ENCODE assay signal across 26 cellular contexts in the genomic region with DNA sequence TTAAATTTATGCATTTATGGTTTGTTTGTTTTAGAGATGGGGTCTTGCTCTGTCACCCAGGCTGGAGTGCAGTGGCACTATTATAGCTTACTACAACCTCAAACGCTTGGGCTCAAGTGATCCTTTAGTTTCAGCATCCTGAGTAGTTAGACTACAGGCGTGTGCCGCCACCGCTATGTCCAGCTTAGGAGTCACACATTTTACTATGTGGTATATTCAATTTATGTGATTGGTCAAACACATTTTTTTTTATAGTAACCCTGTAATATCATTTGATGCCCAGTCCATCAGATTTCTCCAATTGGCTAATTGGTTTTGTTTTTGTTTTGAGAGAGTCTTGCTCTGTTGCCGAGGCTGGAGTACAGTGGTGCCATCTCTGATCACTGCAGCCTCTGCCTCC. TPM values are rescaled to one million over a fixed set of nuclear protein-coding genes. Genes with fewer than 3 reads are reported as not detected.
DNase-seq lines count a peak whose midpoint lies in the region; ATAC-seq, FAIRE-seq and TF ChIP-seq lines count a peak whose summit lies in the region.
"Had no signal": no experiment of that assay in that cellular context is flagged by ENCODE, and none has a peak within 500 bp of the region (broad histone marks: within the 10 kb centered on the region; RNA-seq: fewer than 3 reads in every experiment).

No MANE protein-coding gene starts in this region.

- H3K9ac ChIP-seq in neural cell (ENCODE audit: low read length), result peak overlapping the region; percentile 92
- H3K9ac ChIP-seq in HepG2 (ENCODE audit: insufficient read depth, low read depth, low read length), result no peak overlapping the region

- H3K27ac ChIP-seq in neural cell (ENCODE audit: low read length) (no peak overlapping the region), HepG2 (ENCODE audit: extremely low read length, insufficient read depth, low read length) (no peak overlapping the region)
- H3K27ac ChIP-seq: body of pancreas, HL-60, skin epidermis, tibial artery had no signal

- CTCF ChIA-PET in HepG2 (lab: Yijun Ruan, JAX; ENCODE audit: low intra/inter-chr PET ratio, low total read pairs), result no interaction called here

- H3K79me2 ChIP-seq in neural cell (replicated peaks; ENCODE audit: insufficient read depth, low read length), result peaks cover 53% of the 10 kb centered on the region
- peaks cover 4% of the 10 kb centered on the region for H3K79me2 ChIP-seq in HepG2 (ENCODE audit: insufficient read depth, low read length)

- H3K4me3 ChIP-seq in neural cell (ENCODE audit: low read length) (peak overlapping the region; percentile 85), HepG2 (replicated peaks in 1 of 3; ENCODE audit: insufficient read depth in 1 of 3, low read depth in 2 of 3, low read length in 3 of 3) (no peak overlapping the region)
- H3K4me3 ChIP-seq: body of pancreas, skin epidermis, tibial artery had no signal

- H3F3A ChIP-seq in neural cell (ENCODE audit: insufficient read depth, low read length, poor library complexity, severe bottlenecking), result no peaks in the 10 kb centered on the region

- H2AFZ ChIP-seq in neural cell (ENCODE audit: low read depth, low read length) (no peak overlapping the region), HepG2 (ENCODE audit: low read length) (no peak overlapping the region)

- H4K20me1 ChIP-seq in neural cell (ENCODE audit: insufficient read depth), result no peaks in the 10 kb centered on the region
- no peaks in the 10 kb centered on the region for H4K20me1 ChIP-seq in HepG2 (ENCODE audit: insufficient read depth, low read length)

- no peak for DNase-seq in GM12892 (ENCODE audit: insufficient read length)
- peak; percentile 14 for DNase-seq in M059J (ENCODE audit: low read depth)
- peak; percentile 8 for DNase-seq in amniotic epithelial cell (ENCODE audit: low read depth)
- no peak for DNase-seq in stimulated activated CD4-positive, alpha-beta T cell treated with anti-CD3 and anti-CD28 coated beads, Interleukin-12 subunit alpha, Interleukin-12 subunit beta, amount 100 ng/mL, for 4 hours
- DNase-seq in HepG2 (ENCODE audit: low spot score), result no peak
- DNase-seq: activated CD8-positive, alpha-beta memory T cell treated with anti-CD3 and anti-CD28 coated beads, Interleukin-2, amount 50 U/mL, for 4 hours; activated effector memory CD4-positive, alpha-beta T cell treated with anti-CD3 and anti-CD28 coated beads, Interleukin-2, amount 50 U/mL, for 16 hours; activated naive CD8-positive, alpha-beta T cell treated with anti-CD3 and anti-CD28 coated beads, Interleukin-2, amount 50 U/mL, for 24 hours; body of pancreas; COR-L47; effector CD8-positive, alpha-beta T cell; foreskin melanocyte; hippocampal formation; left ventricle myocardium superior; MM.1S; NCI-H1436; NCI-H2171; NCI-H524; stimulated activated naive CD4-positive, alpha-beta T cell treated with Interleukin-2 at 50 U/mL for 16 hours; T-helper 2 cell; tibial artery had no signal

- H3K27me3 ChIP-seq in neural cell (ENCODE audit: insufficient read depth, low read depth, low read length) (no peaks in the 10 kb centered on the region), HepG2 (ENCODE audit: control insufficient read depth in 1 of 2, insufficient read depth in 2 of 2, low read length in 2 of 2) (no peaks in the 10 kb centered on the region)
- H3K27me3 ChIP-seq: body of pancreas, tibial artery had no signal

- no peak for TF ChIP-seq EP300 in neural cell (conservative IDR thresholded peaks at IDR 0.05; ENCODE audit: poor library complexity, severe bottlenecking)
- no peak for TF ChIP-seq EP300 in HepG2 (IDR thresholded peaks at IDR 0.05; ENCODE audit: low read depth in 2 of 2, low read length in 2 of 2)
- no peak for TF ChIP-seq EP300 in HepG2 (CRISPR knock-in tag; IDR thresholded peaks at IDR 0.05; ENCODE audit: borderline replicate concordance)

- no TSS peak for BruUV-seq in HepG2 (replicated peaks; lab: Mats Ljungman, UMichigan)

- H3K9me3 ChIP-seq in neural cell (ENCODE audit: low read length) (no peaks in the 10 kb centered on the region), HepG2 (ENCODE audit: low read length) (no peaks in the 10 kb centered on the region)
- H3K9me3 ChIP-seq: body of pancreas, tibial artery had no signal

- H3K4me1 ChIP-seq in HepG2 (ENCODE audit: insufficient read depth, low read length), result peaks cover 43% of the 10 kb centered on the region

- no peaks in the 10 kb centered on the region for H3K9me2 ChIP-seq in neural cell (ENCODE audit: insufficient read depth, low read length)

- ATAC-seq in HG03520 (IDR thresholded peaks at IDR 0.05; ENCODE audit: unreplicated experiment), result no peak
- no peak for ATAC-seq in HepG2
- ATAC-seq: activated naive CD8-positive, alpha-beta T cell treated with anti-CD3 and anti-CD28 coated beads, Interleukin-2, amount 50 U/mL, for 24 hours; body of pancreas; left ventricle myocardium superior had no signal

- POLR2A ChIA-PET in HepG2 (lab: Yijun Ruan, JAX), result no interaction called here

- H3K4me2 ChIP-seq in neural cell (ENCODE audit: low read length), result peak overlapping the region; percentile 97
- no peak overlapping the region for H3K4me2 ChIP-seq in HepG2 (ENCODE audit: low read depth, low read length)

- in situ Hi-C loops in HepG2 (cut with HindIII; ENCODE audit: extremely low pct_ligation_motif_present, low pct_unique_long_range_greater_than_20kb), result no loop called here

- H3K36me3 ChIP-seq in neural cell (ENCODE audit: insufficient read depth, low read length), result peaks cover 5% of the 10 kb centered on the region
- peaks cover 0 to 14% of the 10 kb centered on the region in 2 experiments; a peak in 2 of 5 replicates for H3K36me3 ChIP-seq in HepG2 (replicated peaks in 1 of 2; ENCODE audit: control insufficient read depth in 1 of 2, insufficient read depth in 2 of 2, low read length in 2 of 2)

- WGBS in HepG2 (ENCODE audit: low lambda C conversion rate), result 85% methylated on average over 5 of the region's 5 CpGs

- TF ChIP-seq POLR2A in GM12892 (IDR thresholded peaks at IDR 0.05; ENCODE audit: low read depth, low read length) (no peak), HepG2 (IDR thresholded peaks at IDR 0.05; ENCODE audit: insufficient read depth in 1 of 2, low read depth in 2 of 2, low read length in 2 of 2) (no peak)

- no peak for TF ChIP-seq RAD21 in neural cell (conservative IDR thresholded peaks at IDR 0.05)
- no peak for TF ChIP-seq RAD21 in HepG2 (CRISPR knock-in tag; IDR thresholded peaks at IDR 0.05)

- FAIRE-seq in GM12892 (lab: Jason Lieb, UNC) (peak; percentile 17), HepG2 (lab: Jason Lieb, UNC) (no peak)
- FAIRE-seq: H54 had no signal

- TF ChIP-seq CTCF in neural cell (IDR thresholded peaks at IDR 0.05; ENCODE audit: poor library complexity, severe bottlenecking), result no peak
- no peak for TF ChIP-seq CTCF in HepG2 (CRISPR knock-in tag; IDR thresholded peaks at IDR 0.05)

- intact Hi-C loops in HepG2 (cut with micrococcal nuclease; ENCODE audit: unreplicated experiment), result no loop called here

RNA-seq across cellular contexts. Expression of a gene that starts 2.3 kb away (rescaled TPM):
- 43.3 TPM for polyA plus RNA-seq in GM12892 (2012; ENCODE audit: missing spikeins)
- total RNA-seq in M059J (2014; rRNA removed; shearing (Covaris generic)), result 94.2 and 102 TPM in 2 replicates
- 337 and 352 TPM in 2 replicates for polyA plus RNA-seq in neural cell
- 135 and 158 TPM in 2 replicates for polyA minus RNA-seq in neural cell
- 79.3 and 85.5 TPM in 2 replicates for total RNA-seq in HepG2 (2016; rRNA removed; fragmentation: Illumina TruSeq; extraction: Trizol)
- 32.5 and 39.7 TPM in 2 replicates for total RNA-seq in HepG2 (2016; cell fraction: cytosol; rRNA removed; fragmentation: Illumina TruSeq; extraction: Trizol; ENCODE audit: low read depth)
- 79.1 and 90.5 TPM in 2 replicates for total RNA-seq in HepG2 (2016; cell fraction: insoluble cytoplasmic fraction; rRNA removed; fragmentation: Illumina TruSeq; extraction: Trizol)
- total RNA-seq in HepG2 (2016; cell fraction: membrane; rRNA removed; fragmentation: Illumina TruSeq; extraction: Trizol), result 57.0 and 57.7 TPM in 2 replicates
- 31.8 and 34.6 TPM in 2 replicates for total RNA-seq in HepG2 (2016; cell fraction: nucleus; rRNA removed; fragmentation: Illumina TruSeq; extraction: Trizol)
- 41.2 and 46.7 TPM in 2 replicates for polyA plus RNA-seq in HepG2 (2011; rRNA removed)
- 54.0 and 65.1 TPM in 2 replicates for polyA plus RNA-seq in HepG2 (2011; cell fraction: cytosol; rRNA removed)
- 14.9 and 18.0 TPM in 2 replicates for polyA plus RNA-seq in HepG2 (2011; cell fraction: nucleus; rRNA removed)
- polyA plus RNA-seq in HepG2 (2012), result 53.5 and 54.2 TPM in 2 replicates
- polyA plus RNA-seq in HepG2 (2016; cell fraction: cytosol; fragmentation: Illumina TruSeq; extraction: Trizol; ENCODE audit: low read depth), result 33.0 and 38.8 TPM in 2 replicates
- 86.1 and 90.8 TPM in 2 replicates for polyA plus RNA-seq in HepG2 (2016; cell fraction: insoluble cytoplasmic fraction; fragmentation: Illumina TruSeq; extraction: Trizol; ENCODE audit: low read depth)
- polyA plus RNA-seq in HepG2 (2016; cell fraction: membrane; fragmentation: Illumina TruSeq; extraction: Trizol; ENCODE audit: low read depth), result 45.1 and 47.9 TPM in 2 replicates
- polyA plus RNA-seq in HepG2 (2016; cell fraction: nucleus; fragmentation: Illumina TruSeq; extraction: Trizol; ENCODE audit: insufficient read depth, low read depth), result 44.5 and 45.0 TPM in 2 replicates
- 16.2 and 39.8 TPM in 2 replicates for polyA minus RNA-seq in HepG2 (2011; rRNA and poly(A)+ RNA removed; ENCODE audit: low replicate concordance)
- polyA minus RNA-seq in HepG2 (2011; cell fraction: cytosol; rRNA and poly(A)+ RNA removed), result 17.5 and 23.0 TPM in 2 replicates
- 14.2 and 23.4 TPM in 2 replicates for polyA minus RNA-seq in HepG2 (2011; cell fraction: nucleus; rRNA and poly(A)+ RNA removed)

RNA-seq across cellular contexts. Expression of a gene that starts 22.9 kb away (rescaled TPM):
- 122 TPM for polyA plus RNA-seq in GM12892 (2012; ENCODE audit: missing spikeins)
- total RNA-seq in M059J (2014; rRNA removed; shearing (Covaris generic)), result 222 and 278 TPM in 2 replicates
- polyA plus RNA-seq in neural cell, result 150 and 215 TPM in 2 replicates
- 64.8 and 85.0 TPM in 2 replicates for polyA minus RNA-seq in neural cell
- total RNA-seq in HepG2 (2016; rRNA removed; fragmentation: Illumina TruSeq; extraction: Trizol), result 185 and 214 TPM in 2 replicates
- total RNA-seq in HepG2 (2016; cell fraction: cytosol; rRNA removed; fragmentation: Illumina TruSeq; extraction: Trizol; ENCODE audit: low read depth), result 182 and 191 TPM in 2 replicates
- 202 and 206 TPM in 2 replicates for total RNA-seq in HepG2 (2016; cell fraction: insoluble cytoplasmic fraction; rRNA removed; fragmentation: Illumina TruSeq; extraction: Trizol)
- total RNA-seq in HepG2 (2016; cell fraction: membrane; rRNA removed; fragmentation: Illumina TruSeq; extraction: Trizol), result 172 TPM in 2 replicates
- 102 and 120 TPM in 2 replicates for total RNA-seq in HepG2 (2016; cell fraction: nucleus; rRNA removed; fragmentation: Illumina TruSeq; extraction: Trizol)
- 249 and 262 TPM in 2 replicates for polyA plus RNA-seq in HepG2 (2011; rRNA removed)
- polyA plus RNA-seq in HepG2 (2011; cell fraction: cytosol; rRNA removed), result 163 and 204 TPM in 2 replicates
- 37.8 and 51.6 TPM in 2 replicates for polyA plus RNA-seq in HepG2 (2011; cell fraction: nucleus; rRNA removed)
- 185 and 197 TPM in 2 replicates for polyA plus RNA-seq in HepG2 (2012)
- polyA plus RNA-seq in HepG2 (2016; cell fraction: cytosol; fragmentation: Illumina TruSeq; extraction: Trizol; ENCODE audit: low read depth), result 119 TPM in 2 replicates
- 187 and 197 TPM in 2 replicates for polyA plus RNA-seq in HepG2 (2016; cell fraction: insoluble cytoplasmic fraction; fragmentation: Illumina TruSeq; extraction: Trizol; ENCODE audit: low read depth)
- polyA plus RNA-seq in HepG2 (2016; cell fraction: membrane; fragmentation: Illumina TruSeq; extraction: Trizol; ENCODE audit: low read depth), result 147 and 151 TPM in 2 replicates
- polyA plus RNA-seq in HepG2 (2016; cell fraction: nucleus; fragmentation: Illumina TruSeq; extraction: Trizol; ENCODE audit: insufficient read depth, low read depth), result 183 and 224 TPM in 2 replicates
- 97.4 and 273 TPM in 2 replicates for polyA minus RNA-seq in HepG2 (2011; rRNA and poly(A)+ RNA removed; ENCODE audit: low replicate concordance)
- 58.6 and 63.2 TPM in 2 replicates for polyA minus RNA-seq in HepG2 (2011; cell fraction: cytosol; rRNA and poly(A)+ RNA removed)
- polyA minus RNA-seq in HepG2 (2011; cell fraction: nucleus; rRNA and poly(A)+ RNA removed), result 53.3 and 62.5 TPM in 2 replicates

Comparison
In these comparisons a context has a peak if more than half of its experiments do, and no peak if none do; other contexts are left out.
1. DNase-seq: peak in M059J (single experiment) and amniotic epithelial cell (single experiment); none in GM12892 (single experiment), stimulated activated CD4-positive, alpha-beta T cell treated with anti-CD3 and anti-CD28 coated beads, Interleukin-12 subunit alpha, Interleukin-12 subunit beta, amount 100 ng/mL, for 4 hours (single experiment) and HepG2 (single experiment).